Comparison of ENCODE assay signal across 12 cellular contexts in genomic region chr7:152362128-152362926, GRCh38.
"Had no signal": no experiment of that assay in that cellular context is flagged by ENCODE, and none has a peak within 500 bp of the region (broad histone marks: within the 10 kb centered on the region; RNA-seq: fewer than 3 reads in every experiment).

No MANE protein-coding gene starts in this region.

- H3K27me3 Mint-ChIP-seq: activated B cell treated with CpG ODN at 0.5 μM for 24 hours; effector memory CD8-positive, alpha-beta T cell had no signal

- H3K4me3 Mint-ChIP-seq: activated B cell treated with CpG ODN at 0.5 μM for 24 hours; T-helper 1 cell treated with Interleukin-12 subunit alpha and Interleukin-12 subunit beta and Interleukin-4 antibody, amounts not matched to agents 30 μg/mL and 1 μg/mL, for 36 hours had no signal

- H3K9me3 Mint-ChIP-seq: T-helper 1 cell treated with Interleukin-12 subunit alpha and Interleukin-12 subunit beta and Interleukin-4 antibody, amounts not matched to agents 30 μg/mL and 1 μg/mL, for 36 hours had no signal

- H3K27me3 ChIP-seq: tibial nerve had no signal

- H3K27ac Mint-ChIP-seq: activated B cell treated with CpG ODN at 0.5 μM for 24 hours; T-helper 1 cell treated with Interleukin-12 subunit alpha and Interleukin-12 subunit beta and Interleukin-4 antibody, amounts not matched to agents 30 μg/mL and 1 μg/mL, for 36 hours had no signal

- H3K27ac ChIP-seq: epithelial cell of prostate, tibial nerve had no signal

- H3K9me3 ChIP-seq: tibial nerve had no signal

- DNase-seq: activated B cell treated with CpG ODN at 0.5 μM for 24 hours; activated CD4-positive, alpha-beta T cell treated with anti-CD3 and anti-CD28 coated beads, Interleukin-2, amount 50 U/mL, for 1 hour; activated T-cell treated with anti-CD3 and anti-CD28 coated beads, Interleukin-2, amount 50 U/mL, for 48 hours; central memory CD4-positive, alpha-beta T cell; cortex of kidney; effector memory CD8-positive, alpha-beta T cell; retina; stimulated activated CD4-positive, alpha-beta T cell treated with anti-CD3 and anti-CD28 coated beads, Interleukin-15, amount 100 ng/mL, for 24 hours; stimulated activated CD4-positive, alpha-beta T cell treated with anti-CD3 and anti-CD28 coated beads, Interleukin-4, amount 100 ng/mL, for 24 hours had no signal

- ATAC-seq: effector memory CD8-positive, alpha-beta T cell had no signal
